ENCODE assay signal across 16 cellular contexts in genomic region chr12:15171015-15171646, GRCh38. TPM values are rescaled to one million over a fixed set of nuclear protein-coding genes. Genes with fewer than 3 reads are reported as not detected.
"Had no signal": no experiment of that assay in that cellular context is flagged by ENCODE, and none has a peak within 500 bp of the region (broad histone marks: within the 10 kb centered on the region; RNA-seq: fewer than 3 reads in every experiment).

No MANE protein-coding gene starts in this region.

- H3K4me3 ChIP-seq: breast epithelium, gastrocnemius medialis, heart right ventricle, left ventricle myocardium inferior, psoas muscle, right lobe of liver, smooth muscle cell had no signal

- DNase-seq: activated CD4-positive, CD25-positive, alpha-beta regulatory T cell treated with anti-CD3 and anti-CD28 coated beads, Interleukin-2, amount 50 U/mL, for 72 hours; activated naive CD4-positive, alpha-beta T cell treated with Interleukin-2 at 50 U/mL for 16 hours; activated T-cell treated with anti-CD3 and anti-CD28 coated beads for 4 hours; anterior cingulate cortex; dermis blood vessel endothelial cell; gastrocnemius medialis; heart right ventricle; left ventricle myocardium inferior; natural killer cell; nucleus accumbens; psoas muscle; right lobe of liver had no signal

- H3K4me3 Mint-ChIP-seq: natural killer cell; stimulated activated naive CD8-positive, alpha-beta T cell treated with anti-CD3 and anti-CD28 coated beads, Interleukin-15, Interleukin-2, amounts not matched to agents 100 ng/mL and 50 ng/mL, for 24 hours had no signal

- H3K4me1 ChIP-seq: breast epithelium, psoas muscle, right lobe of liver had no signal

- H3K4me1 Mint-ChIP-seq: natural killer cell had no signal

- H3K27ac Mint-ChIP-seq: natural killer cell; stimulated activated naive CD8-positive, alpha-beta T cell treated with anti-CD3 and anti-CD28 coated beads, Interleukin-15, Interleukin-2, amounts not matched to agents 100 ng/mL and 50 ng/mL, for 24 hours had no signal

- H3K36me3 ChIP-seq: breast epithelium, gastrocnemius medialis, heart right ventricle, left ventricle myocardium inferior, right lobe of liver had no signal

- H3K9me3 Mint-ChIP-seq: natural killer cell; stimulated activated naive CD8-positive, alpha-beta T cell treated with anti-CD3 and anti-CD28 coated beads, Interleukin-15, Interleukin-2, amounts not matched to agents 100 ng/mL and 50 ng/mL, for 24 hours had no signal

- ATAC-seq: gastrocnemius medialis, heart right ventricle, natural killer cell, psoas muscle, right lobe of liver had no signal

- H3K36me3 Mint-ChIP-seq: natural killer cell had no signal

- H3K27ac ChIP-seq: breast epithelium, gastrocnemius medialis, left ventricle myocardium inferior, psoas muscle, right lobe of liver had no signal

- H3K27me3 ChIP-seq: breast epithelium, gastrocnemius medialis, heart right ventricle, right lobe of liver had no signal

- H3K9me3 ChIP-seq: breast epithelium, gastrocnemius medialis, right lobe of liver had no signal

RNA-seq across cellular contexts. Expression of gene RERG, which starts 50.1 kb away (rescaled TPM):
- total RNA-seq: activated CD8-positive, alpha-beta memory T cell treated with anti-CD3 and anti-CD28 coated beads for 36 hours; natural killer cell had no signal
